ENCODE assay signal across 20 cellular contexts in the genomic region with DNA sequence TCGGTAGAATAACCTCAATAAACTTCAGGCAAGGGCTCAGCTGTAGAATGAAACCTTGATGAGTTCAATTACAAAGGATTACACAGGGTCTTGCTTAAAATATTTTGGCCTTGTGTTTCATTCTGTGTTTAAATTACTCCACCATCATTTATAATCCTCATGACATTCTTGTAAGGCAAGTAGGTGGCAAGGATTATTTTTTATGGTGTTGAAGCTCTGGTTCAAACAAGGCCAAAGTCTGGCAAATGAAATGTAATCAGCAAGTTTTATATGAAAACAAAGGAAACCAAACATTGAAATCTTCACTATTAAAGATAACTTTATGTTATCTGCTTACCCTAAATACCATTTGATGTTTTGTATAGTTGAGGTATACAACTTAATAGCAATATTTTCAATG.
DNase-seq lines count a peak whose midpoint lies in the region; ATAC-seq, FAIRE-seq and TF ChIP-seq lines count a peak whose summit lies in the region.
"Had no signal": no experiment of that assay in that cellular context is flagged by ENCODE, and none has a peak within 500 bp of the region (broad histone marks: within the 10 kb centered on the region; RNA-seq: fewer than 3 reads in every experiment).

No MANE protein-coding gene starts in this region.

- no peak for ATAC-seq in stimulated activated memory B cell treated with anti-CD40 and anti-IgM and Interleukin-4, amounts not matched to agents 10 μg/mL and 1 μg/mL and 100 μg/mL, for 72 hours
- ATAC-seq: CD8-positive, alpha-beta T cell; GM23338; HCT116 had no signal

- peak overlapping the region; percentile 24; the same call in 1 of the 2 replicates for H3K27ac ChIP-seq in VCaP
- no peak overlapping the region for H3K27ac ChIP-seq in endothelial cell of umbilical vein (ENCODE audit: insufficient read depth, low read depth, low read length)
- H3K27ac ChIP-seq in GM23248, result no peak overlapping the region
- no peak overlapping the region for H3K27ac ChIP-seq in esophagus muscularis mucosa (replicated peaks in 1 of 4)

- H4K20me1 ChIP-seq in endothelial cell of umbilical vein (replicated peaks; ENCODE audit: control insufficient read depth, extremely low read depth, insufficient read depth, low read length), result no peaks in the 10 kb centered on the region
- H4K20me1 ChIP-seq in GM23248 (ENCODE audit: insufficient read depth), result no peaks in the 10 kb centered on the region

- BruUV-seq in endothelial cell of umbilical vein (replicated peaks; lab: Mats Ljungman, UMichigan), result no TSS peak

- H3K4me3 ChIP-seq in endothelial cell of umbilical vein (replicated peaks in 1 of 3; ENCODE audit: insufficient read depth in 1 of 3, low read depth in 1 of 3, low read length in 3 of 3), result no peak overlapping the region
- no peak overlapping the region for H3K4me3 ChIP-seq in GM23248
- no peak overlapping the region for H3K4me3 ChIP-seq in esophagus muscularis mucosa
- H3K4me3 ChIP-seq: GM23338 had no signal

- DNase-seq in endothelial cell of umbilical vein (ENCODE audit: low read depth, low spot score) (no peak), mesothelial cell of epicardium (ENCODE audit: low spot score in 2 of 2, unreplicated experiment in 2 of 2) (no peak), type B pancreatic cell (ENCODE audit: extremely low spot score, unreplicated experiment) (no peak), GM23248 (no peak), esophagus muscularis mucosa (ENCODE audit: extremely low spot score) (no peak)
- no peak for DNase-seq in activated CD4-positive, CD25-positive, alpha-beta regulatory T cell treated with anti-CD3 and anti-CD28 coated beads, Interleukin-2, amount 50 U/mL, for 72 hours
- DNase-seq: C1 segment of cervical spinal cord; Calu3; CD4-positive, CD25-positive, alpha-beta regulatory T cell; CD8-positive, alpha-beta T cell; DMS53; DMS79 treated with DMSO at 0.1 percent for 48 hours; GF-D8; H9 had no signal

- peaks cover 59% of the 10 kb centered on the region for H3K4me1 Mint-ChIP-seq in mesothelial cell of epicardium
- peaks cover 74% of the 10 kb centered on the region for H3K4me1 Mint-ChIP-seq in type B pancreatic cell (ENCODE audit: unreplicated experiment)
- no peaks in the 10 kb centered on the region for H3K4me1 Mint-ChIP-seq in stimulated activated memory B cell treated with anti-CD40 and anti-IgM and Interleukin-4, amounts not matched to agents 10 μg/mL and 1 μg/mL and 100 μg/mL, for 72 hours

- intact Hi-C loops in endothelial cell of umbilical vein (cut with micrococcal nuclease) (no loop called here), esophagus muscularis mucosa (cut with DNase I) (no loop called here)

- H3K9me1 ChIP-seq in endothelial cell of umbilical vein (replicated peaks; ENCODE audit: control insufficient read depth, extremely low read depth, insufficient read depth, low read length), result no peaks in the 10 kb centered on the region

- POLR2A ChIA-PET in endothelial cell of umbilical vein (lab: Charles Lee), result no interaction called here

- CTCF ChIA-PET in endothelial cell of umbilical vein (lab: Charles Lee), result no interaction called here

- in situ Hi-C loops in GM23248 (cut with MboI), result no loop called here

- no peaks in the 10 kb centered on the region for H3K79me2 ChIP-seq in endothelial cell of umbilical vein (ENCODE audit: control insufficient read depth, insufficient read depth, low read length)
- H3K79me2 ChIP-seq in GM23248 (ENCODE audit: insufficient read depth), result no peaks in the 10 kb centered on the region

- H3K4me1 ChIP-seq in endothelial cell of umbilical vein (ENCODE audit: control insufficient read depth, extremely low read depth, insufficient read depth, low read length) (peaks cover 7% of the 10 kb centered on the region), GM23248 (ENCODE audit: insufficient read depth) (no peaks in the 10 kb centered on the region), esophagus muscularis mucosa (peaks cover 0 to 30% (median 17%) of the 10 kb centered on the region in 4 donors)

- H2AFZ ChIP-seq in endothelial cell of umbilical vein (ENCODE audit: low read depth, low read length) (no peak overlapping the region), GM23248 (no peak overlapping the region)
- H2AFZ ChIP-seq: GM23338 had no signal

- 48 to 59% methylated on average over 1 of the region's 1 CpG for WGBS in GM23248 (ENCODE audit: low coverage in 1 of 2, low lambda C conversion rate in 2 of 2, missing lambda C conversion rate in 2 of 2), 2 experiments
- 56% methylated on average over 1 of the region's 1 CpG for WGBS in esophagus muscularis mucosa

- H3K27me3 ChIP-seq in endothelial cell of umbilical vein (ENCODE audit: control insufficient read depth in 2 of 2, insufficient read depth in 2 of 2, low read length in 2 of 2) (peaks cover 2 to 3% of the 10 kb centered on the region in 2 experiments), GM23248 (replicated peaks; ENCODE audit: insufficient read depth) (peaks cover 37% of the 10 kb centered on the region), esophagus muscularis mucosa (no peaks in the 10 kb centered on the region)

- H3K4me3 Mint-ChIP-seq in mesothelial cell of epicardium, result no peak overlapping the region
- no peak overlapping the region for H3K4me3 Mint-ChIP-seq in type B pancreatic cell
- no peak overlapping the region for H3K4me3 Mint-ChIP-seq in stimulated activated memory B cell treated with anti-CD40 and anti-IgM and Interleukin-4, amounts not matched to agents 10 μg/mL and 1 μg/mL and 100 μg/mL, for 72 hours
- H3K4me3 Mint-ChIP-seq: CD4-positive, CD25-positive, alpha-beta regulatory T cell; CD8-positive, alpha-beta T cell; GM23338; H9 had no signal

- H3K27me3 Mint-ChIP-seq in mesothelial cell of epicardium (ENCODE audit: low read depth) (no peaks in the 10 kb centered on the region), type B pancreatic cell (no peaks in the 10 kb centered on the region)
- H3K27me3 Mint-ChIP-seq in stimulated activated memory B cell treated with anti-CD40 and anti-IgM and Interleukin-4, amounts not matched to agents 10 μg/mL and 1 μg/mL and 100 μg/mL, for 72 hours, result no peaks in the 10 kb centered on the region
- H3K27me3 Mint-ChIP-seq: CD4-positive, CD25-positive, alpha-beta regulatory T cell had no signal

- FAIRE-seq in endothelial cell of umbilical vein (lab: Jason Lieb, UNC), result peak; percentile 12
- FAIRE-seq: GM12891, GM18507 had no signal

- H3K9ac ChIP-seq in endothelial cell of umbilical vein (replicated peaks; ENCODE audit: extremely low read depth, insufficient read depth, low read length) (no peak overlapping the region), GM23248 (no peak overlapping the region)

- peak overlapping the region; percentile 51 for H3K27ac Mint-ChIP-seq in mesothelial cell of epicardium
- peak overlapping the region; percentile 36 for H3K27ac Mint-ChIP-seq in type B pancreatic cell
- no peak overlapping the region for H3K27ac Mint-ChIP-seq in stimulated activated memory B cell treated with anti-CD40 and anti-IgM and Interleukin-4, amounts not matched to agents 10 μg/mL and 1 μg/mL and 100 μg/mL, for 72 hours
- H3K27ac Mint-ChIP-seq: CD4-positive, CD25-positive, alpha-beta regulatory T cell; CD8-positive, alpha-beta T cell; GM23338; H9 had no signal

- H3K36me3 ChIP-seq in endothelial cell of umbilical vein (ENCODE audit: control insufficient read depth in 2 of 2, extremely low read depth in 1 of 2, insufficient read depth in 2 of 2, low read length in 2 of 2) (no peaks in the 10 kb centered on the region), GM23248 (ENCODE audit: low read depth) (no peaks in the 10 kb centered on the region), esophagus muscularis mucosa (no peaks in the 10 kb centered on the region)

- TF ChIP-seq EP300 in esophagus muscularis mucosa (IDR thresholded peaks at IDR 0.05), result no peak

- H3K9me3 Mint-ChIP-seq in mesothelial cell of epicardium (no peaks in the 10 kb centered on the region), type B pancreatic cell (no peaks in the 10 kb centered on the region)
- H3K9me3 Mint-ChIP-seq in stimulated activated memory B cell treated with anti-CD40 and anti-IgM and Interleukin-4, amounts not matched to agents 10 μg/mL and 1 μg/mL and 100 μg/mL, for 72 hours, result no peaks in the 10 kb centered on the region
- H3K9me3 Mint-ChIP-seq: CD4-positive, CD25-positive, alpha-beta regulatory T cell; CD8-positive, alpha-beta T cell; GM23338; H9 had no signal

- H3K4me2 ChIP-seq in endothelial cell of umbilical vein (ENCODE audit: insufficient read depth, low read length) (no peak overlapping the region), GM23248 (ENCODE audit: unreplicated experiment) (no peak overlapping the region)
- H3K4me2 ChIP-seq: GM23338 had no signal

- H3K36me3 Mint-ChIP-seq in mesothelial cell of epicardium (no peaks in the 10 kb centered on the region), type B pancreatic cell (no peaks in the 10 kb centered on the region)
- no peaks in the 10 kb centered on the region for H3K36me3 Mint-ChIP-seq in stimulated activated memory B cell treated with anti-CD40 and anti-IgM and Interleukin-4, amounts not matched to agents 10 μg/mL and 1 μg/mL and 100 μg/mL, for 72 hours
- H3K36me3 Mint-ChIP-seq: CD4-positive, CD25-positive, alpha-beta regulatory T cell; CD8-positive, alpha-beta T cell had no signal

- no peaks in the 10 kb centered on the region for H3F3A ChIP-seq in GM23248 (ENCODE audit: insufficient read depth)

- TF ChIP-seq CTCF in VCaP (conservative IDR thresholded peaks at IDR 0.05) (no peak), endothelial cell of umbilical vein (IDR thresholded peaks at IDR 0.05; ENCODE audit: extremely low read depth in 1 of 2, insufficient read depth in 1 of 2, low read depth in 1 of 2, low read length in 2 of 2) (no peak), mesothelial cell of epicardium (IDR thresholded peaks at IDR 0.05; ENCODE audit: unreplicated experiment) (no peak), type B pancreatic cell (conservative IDR thresholded peaks at IDR 0.05) (no peak), esophagus muscularis mucosa (IDR thresholded peaks at IDR 0.05) (no peak)

- TF ChIP-seq POLR2A in endothelial cell of umbilical vein (IDR thresholded peaks at IDR 0.05; ENCODE audit: low read depth, low read length), result no peak
- no peak for TF ChIP-seq POLR2A in esophagus muscularis mucosa (IDR thresholded peaks at IDR 0.05; ENCODE audit: low read depth)

- H3K9me3 ChIP-seq in endothelial cell of umbilical vein (replicated peaks; ENCODE audit: control insufficient read depth, insufficient read depth, low read length) (no peaks in the 10 kb centered on the region), GM23248 (ENCODE audit: low read depth) (no peaks in the 10 kb centered on the region), esophagus muscularis mucosa (no peaks in the 10 kb centered on the region)

- dilution Hi-C loops in endothelial cell of umbilical vein (cut with MboI; ENCODE audit: extremely low pct_ligation_motif_present, low sequenced_read_pairs), result no loop called here

- H3K9me2 ChIP-seq in GM23248 (ENCODE audit: insufficient read depth), result no peaks in the 10 kb centered on the region

TF ChIP-seq in endothelial cell of umbilical vein, 7 proteins besides CTCF, POLR2A, EP300 and RAD21 (continues in another document):
- TF ChIP-seq EZH2 (IDR thresholded peaks at IDR 0.05; ENCODE audit: borderline replicate concordance, low read depth, low read length, severe bottlenecking) (no peak), FOS (IDR thresholded peaks at IDR 0.05; ENCODE audit: borderline replicate concordance, insufficient read depth, low read length) (no peak)
